ENCODE assay signal across 8 cellular contexts in genomic region chr1:25245809-25246599, GRCh38. TPM values are rescaled to one million over a fixed set of nuclear protein-coding genes. Genes with fewer than 3 reads are reported as not detected.
DNase-seq lines count a peak whose midpoint lies in the region; ATAC-seq, FAIRE-seq and TF ChIP-seq lines count a peak whose summit lies in the region.

No MANE protein-coding gene starts in this region.

- peak; percentile 26 for DNase-seq in NCI-H1105 treated with DMSO at 0.1 percent for 48 hours (lab: John Stamatoyannopoulos, UW)
- DNase-seq in NCI-H1105 (lab: John Stamatoyannopoulos, UW) = no peak
- peak; percentile 44 for DNase-seq in NCI-H2227 treated with DMSO at 0.1 percent for 48 hours (lab: John Stamatoyannopoulos, UW)
- no peak for DNase-seq in chondrocyte (ENCODE audit: low spot score)
- no peak for DNase-seq in lower lobe of right lung
- peak; percentile 32 for DNase-seq in urothelium cell line (ENCODE audit: low spot score)
- no peak for DNase-seq in activated gamma-delta T cell treated with Interleukin-2 at 50 U/mL for 16 hours
- DNase-seq in cerebellum (ENCODE audit: low spot score) = no peak

- intact Hi-C loops in lower lobe of right lung (cut with DNase I) = no loop called here

- peak overlapping the region; percentile 97 for H3K27ac Mint-ChIP-seq in chondrocyte (ENCODE audit: unreplicated experiment)

- H3K4me1 Mint-ChIP-seq in chondrocyte (ENCODE audit: low read depth) = peaks cover 42% of the 10 kb centered on the region

- no peaks in the 10 kb centered on the region for H3K9me3 Mint-ChIP-seq in chondrocyte (ENCODE audit: low read depth)

- peak overlapping the region; percentile 99 for H3K27ac ChIP-seq in lower lobe of right lung

- TF ChIP-seq CTCF in chondrocyte (IDR thresholded peaks at IDR 0.05) (no peak), lower lobe of right lung (IDR thresholded peaks at IDR 0.05) (no peak)

- FAIRE-seq in urothelium cell line (lab: Jason Lieb, UNC) = no peak

- peaks cover 37% of the 10 kb centered on the region for H3K36me3 Mint-ChIP-seq in chondrocyte (ENCODE audit: low read depth)

- peaks cover 33% of the 10 kb centered on the region for H3K4me1 ChIP-seq in lower lobe of right lung

- H3K27me3 ChIP-seq in lower lobe of right lung (ENCODE audit: low read depth) = no peaks in the 10 kb centered on the region

- no peaks in the 10 kb centered on the region for H3K27me3 Mint-ChIP-seq in chondrocyte (ENCODE audit: low read depth)

- no peaks in the 10 kb centered on the region for H3K9me3 ChIP-seq in lower lobe of right lung

- peak overlapping the region; percentile 98 for H3K4me3 ChIP-seq in lower lobe of right lung

- peak; percentile 3 to 15 for ATAC-seq in lower lobe of right lung

- peaks cover 55% of the 10 kb centered on the region for H3K36me3 ChIP-seq in lower lobe of right lung

- peak overlapping the region; percentile 92 for H3K4me3 Mint-ChIP-seq in chondrocyte (ENCODE audit: unreplicated experiment)

RNA-seq across cellular contexts. Expression of gene RSRP1, which starts 1.2 kb away (rescaled TPM):
- total RNA-seq in chondrocyte (68.5 to 96.7 TPM (median 76.4 TPM) in 3 replicates), lower lobe of right lung (145 TPM), cerebellum (83.6 TPM)

RNA-seq across cellular contexts. Expression of gene SYF2, which starts 13.7 kb away (rescaled TPM):
- total RNA-seq in chondrocyte (23.2 to 25.9 TPM (median 24.3 TPM) in 3 replicates), lower lobe of right lung (44.6 TPM), cerebellum (22.0 TPM)

RNA-seq across cellular contexts. Expression of gene RHD, which starts 26.3 kb away (rescaled TPM):
- not detected in 3 replicates for total RNA-seq in chondrocyte
- total RNA-seq in lower lobe of right lung = not detected
- 0.64 TPM for total RNA-seq in cerebellum

Comparison
In these comparisons a context has a peak if more than half of its experiments do, and no peak if none do; other contexts are left out.
1. DNase-seq: peak in NCI-H1105 treated with DMSO at 0.1 percent for 48 hours (single experiment), NCI-H2227 treated with DMSO at 0.1 percent for 48 hours (single experiment) and urothelium cell line (single experiment); none in NCI-H1105 (single experiment), chondrocyte (single experiment), lower lobe of right lung (single experiment), activated gamma-delta T cell treated with Interleukin-2 at 50 U/mL for 16 hours (single experiment) and cerebellum (single experiment).